8 cellular contexts compared by ENCODE assay signal in genomic region chr20:44460795-44461141, GRCh38. TPM values are rescaled to one million over a fixed set of nuclear protein-coding genes. Genes with fewer than 3 reads are reported as not detected.
DNase-seq lines count a peak whose midpoint lies in the region; ATAC-seq and TF ChIP-seq lines count a peak whose summit lies in the region.

No MANE protein-coding gene starts in this region.

- ATAC-seq in HG03432 (IDR thresholded peaks at IDR 0.05; ENCODE audit: unreplicated experiment) (no peak), GM21526 (IDR thresholded peaks at IDR 0.05; ENCODE audit: low FRiP score, unreplicated experiment) (no peak), GM21529 (IDR thresholded peaks at IDR 0.05; ENCODE audit: unreplicated experiment) (no peak)

- no peak overlapping the region for H3K27ac Mint-ChIP-seq in MCF 10A (ENCODE audit: low read depth, unreplicated experiment)

- H3K27ac ChIP-seq in breast epithelium: no peak overlapping the region
- no peak overlapping the region for H3K27ac ChIP-seq in osteoblast (ENCODE audit: low read depth, low read length)

- no peak overlapping the region for H2AFZ ChIP-seq in osteoblast (ENCODE audit: low read length)

- no TSS peak for BruUV-seq in MCF 10A (replicated peaks; lab: Mats Ljungman, UMichigan)

- TF ChIP-seq CTCF in MCF 10A (IDR thresholded peaks at IDR 0.05; ENCODE audit: unreplicated experiment): peak; percentile 66
- no peak for TF ChIP-seq CTCF in breast epithelium (IDR thresholded peaks at IDR 0.05)
- TF ChIP-seq CTCF in osteoblast (IDR thresholded peaks at IDR 0.05; ENCODE audit: extremely low read depth, low read depth, low read length): peak; percentile 65

- POLR2A ChIA-PET in MCF 10A (lab: Yijun Ruan, JAX): interaction anchor here (0.6 to 3.3 kb wide), 12 partner anchors 10 to 247 kb away, joined by 3 to 17 read pairs (median 6); partner anchors contain the start of gene TTPAL

- no peak overlapping the region for H3K4me2 ChIP-seq in osteoblast (ENCODE audit: insufficient read depth, low read length)

- intact Hi-C loops in MCF 10A (cut with micrococcal nuclease) (loop anchor here (1.0 kb wide), 2 partner anchors 72 to 245 kb away; no protein-coding TSS in a partner anchor), breast epithelium (cut with DNase I; ENCODE audit: low total_unique reads) (no loop called here)

- H3K36me3 ChIP-seq in breast epithelium: no peaks in the 10 kb centered on the region
- no peaks in the 10 kb centered on the region for H3K36me3 ChIP-seq in osteoblast (ENCODE audit: insufficient read depth, low read length)

- no peak overlapping the region for H3K4me3 Mint-ChIP-seq in MCF 10A (ENCODE audit: unreplicated experiment)

- H3K36me3 Mint-ChIP-seq in MCF 10A (ENCODE audit: insufficient read depth, unreplicated experiment): no peaks in the 10 kb centered on the region

- no peaks in the 10 kb centered on the region for H4K20me1 ChIP-seq in osteoblast (ENCODE audit: insufficient read depth, low read length)

- peak; percentile 64 for DNase-seq in MCF 10A (ENCODE audit: unreplicated experiment)
- no peak for DNase-seq in breast epithelium (ENCODE audit: low spot score in 2 of 2)
- DNase-seq in NCI-H226: peak; percentile 22
- peak; percentile 26 for DNase-seq in cerebellum (ENCODE audit: low spot score)
- DNase-seq in osteoblast (ENCODE audit: insufficient read length, low spot score, missing footprints): no peak

- H3K4me1 ChIP-seq in breast epithelium (no peaks in the 10 kb centered on the region), osteoblast (ENCODE audit: insufficient read depth, low read length) (no peaks in the 10 kb centered on the region)

- H3K27me3 ChIP-seq in breast epithelium (no peaks in the 10 kb centered on the region), osteoblast (ENCODE audit: insufficient read depth, low read length) (no peaks in the 10 kb centered on the region)

- no peak for TF ChIP-seq POLR2A in breast epithelium (IDR thresholded peaks at IDR 0.05)

- no peaks in the 10 kb centered on the region for H3K9me3 Mint-ChIP-seq in MCF 10A (ENCODE audit: unreplicated experiment)

- CTCF ChIA-PET in MCF 10A (lab: Yijun Ruan, JAX): interaction anchor here (0.8 to 16.6 kb wide), 22 partner anchors 9 to 344 kb away, joined by 3 to 347 read pairs (median 8); partner anchors contain the start of gene FITM2

- H3K4me1 Mint-ChIP-seq in MCF 10A (ENCODE audit: insufficient read depth, unreplicated experiment): peaks cover 13% of the 10 kb centered on the region

- no peak overlapping the region for H3K4me3 ChIP-seq in breast epithelium
- H3K4me3 ChIP-seq in osteoblast (ENCODE audit: insufficient read depth, low read length): no peak overlapping the region

- H3K9me3 ChIP-seq in breast epithelium: no peaks in the 10 kb centered on the region
- no peaks in the 10 kb centered on the region for H3K9me3 ChIP-seq in osteoblast (ENCODE audit: low read depth, low read length)

- H3K79me2 ChIP-seq in osteoblast (ENCODE audit: insufficient read depth, low read length): no peaks in the 10 kb centered on the region

- no peaks in the 10 kb centered on the region for H3K27me3 Mint-ChIP-seq in MCF 10A (ENCODE audit: insufficient read depth, unreplicated experiment)

RNA-seq across cellular contexts. Expression of gene TTPAL, which starts 14.9 kb away (rescaled TPM):
- total RNA-seq in MCF 10A (2022): 34.1 and 35.4 TPM in 2 replicates
- 10 to 100 TPM; 13.5 to 40.8 (median 14.7) TPM for total RNA-seq in breast epithelium
- 13.9 TPM for total RNA-seq in cerebellum
- 12.1 and 12.7 TPM in 2 replicates for total RNA-seq in osteoblast

Comparison
In these comparisons a context has a peak if more than half of its experiments do, and no peak if none do; other contexts are left out.
1. DNase-seq: peak in MCF 10A (single experiment), NCI-H226 (single experiment) and cerebellum (single experiment); none in breast epithelium (0 of 2) and osteoblast (single experiment).
2. CTCF ChIP-seq: peak in MCF 10A (single experiment) and osteoblast (single experiment); none in breast epithelium (0 of 3).